In the genomic region with DNA sequence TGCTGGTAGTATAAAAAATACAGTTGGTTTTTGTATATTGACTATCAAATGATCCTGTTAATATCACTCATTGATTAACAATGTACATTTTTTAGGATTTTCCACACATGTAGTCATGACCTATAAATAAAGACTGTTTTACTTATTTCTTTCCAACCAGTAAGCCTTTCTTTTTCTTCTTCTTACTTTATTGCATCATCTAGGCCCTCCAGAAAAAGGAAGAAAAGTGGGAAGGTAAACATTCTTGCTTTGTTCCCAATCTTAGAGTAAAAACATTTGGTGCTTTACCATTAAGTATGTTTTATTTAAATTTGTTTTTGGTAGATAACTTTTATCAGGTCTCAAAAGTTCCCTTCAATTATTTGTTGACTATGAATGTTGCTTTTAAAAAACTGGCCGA, we compare ENCODE assay signal across 7 cellular contexts.
"Had no signal": no experiment of that assay in that cellular context is flagged by ENCODE, and none has a peak within 500 bp of the region (broad histone marks: within the 10 kb centered on the region; RNA-seq: fewer than 3 reads in every experiment).

No MANE protein-coding gene starts in this region.

- H3K4me2 ChIP-seq: GM23338, KMS-11 had no signal

- H3K36me3 ChIP-seq: HAP-1 had no signal

- H3K9ac ChIP-seq: KMS-11 had no signal

- DNase-seq: H7, HFFc6, KBM-7 had no signal

- H3K4me1 ChIP-seq: HAP-1 had no signal

- H3K9me3 ChIP-seq: HAP-1 had no signal

- H2AFZ ChIP-seq: GM23338 had no signal

- H3K27ac ChIP-seq: KMS-11 had no signal

- ATAC-seq: GM23338, HCT116 had no signal

- H3K4me3 ChIP-seq: GM23338, HAP-1 had no signal
